Comparison of ENCODE assay signal across 9 cellular contexts in the genomic region with DNA sequence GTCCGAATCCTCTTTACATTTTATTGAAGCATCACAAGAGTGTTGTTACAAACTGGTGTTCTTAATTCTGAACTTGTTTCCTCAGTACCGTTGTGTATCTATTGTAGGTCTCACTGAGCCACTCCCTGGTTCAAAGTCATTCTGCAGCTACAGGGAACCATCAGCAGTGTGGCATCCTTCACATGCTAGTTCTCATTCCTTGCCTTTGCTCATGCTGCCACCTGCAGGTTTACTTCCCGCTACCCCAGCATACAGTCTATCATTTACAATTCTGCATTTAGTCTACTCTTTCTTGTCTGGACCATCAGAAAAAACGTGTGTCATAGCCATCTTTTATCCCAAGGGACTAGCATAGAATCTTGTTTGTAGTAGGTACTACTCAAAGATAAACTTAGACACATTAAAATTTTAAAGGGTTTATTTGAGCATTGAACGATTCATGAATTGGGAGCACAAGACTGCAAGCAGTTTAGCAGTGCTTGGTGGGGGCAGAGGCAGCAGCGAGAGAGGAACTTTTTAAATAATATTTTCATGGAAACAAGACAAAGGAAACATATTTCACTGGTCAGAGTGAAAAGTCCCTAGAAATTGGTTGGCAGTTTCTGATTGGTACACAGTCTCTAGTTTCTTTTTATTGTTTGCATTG.
DNase-seq lines count a peak whose midpoint lies in the region; ATAC-seq and TF ChIP-seq lines count a peak whose summit lies in the region.
"Had no signal": no experiment of that assay in that cellular context is flagged by ENCODE, and none has a peak within 500 bp of the region (broad histone marks: within the 10 kb centered on the region; RNA-seq: fewer than 3 reads in every experiment).

No MANE protein-coding gene starts in this region.

- peak; percentile 27 for DNase-seq in activated naive CD4-positive, alpha-beta T cell treated with anti-CD3 and anti-CD28 coated beads for 36 hours
- DNase-seq in activated naive CD4-positive, alpha-beta T cell treated with anti-CD3 and anti-CD28 coated beads, Interleukin-2, amount 50 U/mL, for 16 hours, result no peak
- DNase-seq in NCI-H69 (lab: John Stamatoyannopoulos, UW), result peak; percentile 79
- DNase-seq in caudate nucleus (lab: John Stamatoyannopoulos, UW), result peak in 56 of 61 donors; percentile 8 to 86 (median 49)
- DNase-seq in lung (ENCODE audit: low spot score), result peak; percentile 31
- no peak for DNase-seq in OCI-M2 (lab: John Stamatoyannopoulos, UW; ENCODE audit: unreplicated experiment)
- no peak for DNase-seq in activated effector memory CD4-positive, alpha-beta T cell treated with anti-CD3 and anti-CD28 coated beads, Interleukin-2, amount 50 U/mL, for 16 hours
- DNase-seq: activated naive CD8-positive, alpha-beta T cell treated with anti-CD3 and anti-CD28 coated beads, Interleukin-2, amount 10 ng/mL, durations not matched to agents 7 days and 5 days had no signal

- no peaks in the 10 kb centered on the region for H3K27me3 ChIP-seq in lung (ENCODE audit: control insufficient read depth, insufficient read depth)

- H3K9me3 Mint-ChIP-seq in activated naive CD4-positive, alpha-beta T cell treated with anti-CD3 and anti-CD28 coated beads for 36 hours, result no peaks in the 10 kb centered on the region

- H3K27me3 Mint-ChIP-seq in activated naive CD4-positive, alpha-beta T cell treated with anti-CD3 and anti-CD28 coated beads for 36 hours (ENCODE audit: low read depth), result no peaks in the 10 kb centered on the region
- H3K27me3 Mint-ChIP-seq: activated naive CD8-positive, alpha-beta T cell treated with anti-CD3 and anti-CD28 coated beads, Interleukin-2, amount 10 ng/mL, durations not matched to agents 7 days and 5 days had no signal

- no peaks in the 10 kb centered on the region for H3K36me3 Mint-ChIP-seq in activated naive CD4-positive, alpha-beta T cell treated with anti-CD3 and anti-CD28 coated beads for 36 hours (ENCODE audit: low read depth)
- H3K36me3 Mint-ChIP-seq: activated naive CD8-positive, alpha-beta T cell treated with anti-CD3 and anti-CD28 coated beads, Interleukin-2, amount 10 ng/mL, durations not matched to agents 7 days and 5 days had no signal

- WGBS in lung, 2 donors, result 40 to 44% methylated on average over 6 of the region's 6 CpGs

- CTCF ChIA-PET in activated naive CD4-positive, alpha-beta T cell treated with anti-CD3 and anti-CD28 coated beads for 36 hours (lab: Charles Lee), result no interaction called here

- intact Hi-C loops in activated naive CD4-positive, alpha-beta T cell treated with anti-CD3 and anti-CD28 coated beads for 36 hours (cut with micrococcal nuclease), result loop anchor here (1.0 kb wide), 1 partner anchor 813 kb away; no protein-coding TSS in a partner anchor

- H3K9me3 ChIP-seq in lung (ENCODE audit: control insufficient read depth in 2 of 2, insufficient read depth in 1 of 2, low read length in 1 of 2), result no peaks in the 10 kb centered on the region

- no peak overlapping the region for H3K4me3 Mint-ChIP-seq in activated naive CD4-positive, alpha-beta T cell treated with anti-CD3 and anti-CD28 coated beads for 36 hours
- H3K4me3 Mint-ChIP-seq: activated naive CD8-positive, alpha-beta T cell treated with anti-CD3 and anti-CD28 coated beads, Interleukin-2, amount 10 ng/mL, durations not matched to agents 7 days and 5 days had no signal

- H3K36me3 ChIP-seq in lung (ENCODE audit: control insufficient read depth in 2 of 2, insufficient read depth in 2 of 2, low read length in 2 of 2), result no peaks in the 10 kb centered on the region

- TF ChIP-seq CTCF in lung (IDR thresholded peaks at IDR 0.05; ENCODE audit: control extremely low read depth, extremely low read depth), result peak; percentile 1

- no peak overlapping the region for H3K4me3 ChIP-seq in lung

- no peaks in the 10 kb centered on the region for H3K4me1 ChIP-seq in lung (ENCODE audit: control insufficient read depth in 2 of 2, insufficient read depth in 2 of 2, low read length in 2 of 2)

- ATAC-seq in HG03432 (IDR thresholded peaks at IDR 0.05; ENCODE audit: unreplicated experiment) (peak; percentile 87), lung (ENCODE audit: insufficient read depth, low FRiP score) (no peak)

- H3K27ac ChIP-seq in caudate nucleus (ENCODE audit: low read depth, low read length), result no peak overlapping the region
- no peak overlapping the region for H3K27ac ChIP-seq in lung (ENCODE audit: low read depth in 1 of 2, low read length in 1 of 2)

- H3K27ac Mint-ChIP-seq in activated naive CD4-positive, alpha-beta T cell treated with anti-CD3 and anti-CD28 coated beads for 36 hours, result no peak overlapping the region
- H3K27ac Mint-ChIP-seq: activated naive CD8-positive, alpha-beta T cell treated with anti-CD3 and anti-CD28 coated beads, Interleukin-2, amount 10 ng/mL, durations not matched to agents 7 days and 5 days had no signal

- no peaks in the 10 kb centered on the region for H3K4me1 Mint-ChIP-seq in activated naive CD4-positive, alpha-beta T cell treated with anti-CD3 and anti-CD28 coated beads for 36 hours (ENCODE audit: low read depth)
- H3K4me1 Mint-ChIP-seq: activated naive CD8-positive, alpha-beta T cell treated with anti-CD3 and anti-CD28 coated beads, Interleukin-2, amount 10 ng/mL, durations not matched to agents 7 days and 5 days had no signal

Comparison
In these comparisons a context has a peak if more than half of its experiments do, and no peak if none do; other contexts are left out.
1. DNase-seq: peak in activated naive CD4-positive, alpha-beta T cell treated with anti-CD3 and anti-CD28 coated beads for 36 hours (single experiment), NCI-H69 (single experiment), caudate nucleus (56 of 61) and lung (single experiment); none in activated naive CD4-positive, alpha-beta T cell treated with anti-CD3 and anti-CD28 coated beads, Interleukin-2, amount 50 U/mL, for 16 hours (single experiment), OCI-M2 (single experiment) and activated effector memory CD4-positive, alpha-beta T cell treated with anti-CD3 and anti-CD28 coated beads, Interleukin-2, amount 50 U/mL, for 16 hours (single experiment).